ENCODE assay signal across 9 cellular contexts in genomic region chr19:1849132-1849474, GRCh38. TPM values are rescaled to one million over a fixed set of nuclear protein-coding genes. Genes with fewer than 3 reads are reported as not detected.
A peak's percentile ranks its signal among the peaks of the same experiment; 100 is the strongest.
DNase-seq lines count a peak whose midpoint lies in the region; ATAC-seq and TF ChIP-seq lines count a peak whose summit lies in the region.
"Had no signal": no experiment of that assay in that cellular context is flagged by ENCODE, and none has a peak within 500 bp of the region (broad histone marks: within the 10 kb centered on the region; RNA-seq: fewer than 3 reads in every experiment).

No MANE protein-coding gene starts in this region.

- H3K36me3 Mint-ChIP-seq in T-helper 2 cell treated with Interferon-gamma antibody and Interleukin-4, amounts not matched to agents 5 μg/mL and 100 μg/mL, for 36 hours (ENCODE audit: low read depth) = peaks cover 11% of the 10 kb centered on the region
- peaks cover 18% of the 10 kb centered on the region for H3K36me3 Mint-ChIP-seq in endothelial cell (ENCODE audit: low read depth, unreplicated experiment)
- H3K36me3 Mint-ChIP-seq in stimulated activated effector memory CD8-positive, alpha-beta T cell treated with anti-CD3 and anti-CD28 coated beads, Interleukin-12 subunit alpha, Interleukin-12 subunit beta, amount 100 ng/mL, for 72 hours = peaks cover 43% of the 10 kb centered on the region

- no peak for DNase-seq in T-helper 2 cell treated with Interferon-gamma antibody and Interleukin-4, amounts not matched to agents 5 μg/mL and 100 μg/mL, for 36 hours (ENCODE audit: low spot score)
- DNase-seq in T-helper 2 cell = no peak
- no peak for DNase-seq in SJSA1 (ENCODE audit: low read depth in 1 of 2, low spot score in 2 of 2)
- no peak for DNase-seq in endothelial cell (ENCODE audit: low spot score)
- DNase-seq in stimulated activated effector memory CD8-positive, alpha-beta T cell treated with anti-CD3 and anti-CD28 coated beads, Interleukin-12 subunit alpha, Interleukin-12 subunit beta, amount 100 ng/mL, for 72 hours (ENCODE audit: low spot score in 2 of 2) = no peak
- DNase-seq in vagina (ENCODE audit: extremely low spot score in 2 of 2) = no peak
- no peak for DNase-seq in NCI-H1105 (lab: John Stamatoyannopoulos, UW)
- DNase-seq in stimulated activated naive CD4-positive, alpha-beta T cell (lab: John Stamatoyannopoulos, UW) = no peak

- H3K9me3 Mint-ChIP-seq in T-helper 2 cell treated with Interferon-gamma antibody and Interleukin-4, amounts not matched to agents 5 μg/mL and 100 μg/mL, for 36 hours = no peaks in the 10 kb centered on the region
- no peaks in the 10 kb centered on the region for H3K9me3 Mint-ChIP-seq in endothelial cell (ENCODE audit: unreplicated experiment)
- no peaks in the 10 kb centered on the region for H3K9me3 Mint-ChIP-seq in stimulated activated effector memory CD8-positive, alpha-beta T cell treated with anti-CD3 and anti-CD28 coated beads, Interleukin-12 subunit alpha, Interleukin-12 subunit beta, amount 100 ng/mL, for 72 hours

- TF ChIP-seq CTCF in endothelial cell (IDR thresholded peaks at IDR 0.05; ENCODE audit: unreplicated experiment) (no peak), vagina (IDR thresholded peaks at IDR 0.05) (no peak)

- TF ChIP-seq POLR2A in vagina (IDR thresholded peaks at IDR 0.05) = no peak

- intact Hi-C loops in vagina (cut with DNase I) = no loop called here

- H3K27ac Mint-ChIP-seq in T-helper 2 cell treated with Interferon-gamma antibody and Interleukin-4, amounts not matched to agents 5 μg/mL and 100 μg/mL, for 36 hours = peak overlapping the region; percentile 82
- no peak overlapping the region for H3K27ac Mint-ChIP-seq in endothelial cell (ENCODE audit: unreplicated experiment)
- peak overlapping the region; percentile 97 for H3K27ac Mint-ChIP-seq in stimulated activated effector memory CD8-positive, alpha-beta T cell treated with anti-CD3 and anti-CD28 coated beads, Interleukin-12 subunit alpha, Interleukin-12 subunit beta, amount 100 ng/mL, for 72 hours

- peaks cover 24% of the 10 kb centered on the region for H3K4me1 ChIP-seq in SJSA1 (replicated peaks)
- peaks cover 63% of the 10 kb centered on the region for H3K4me1 ChIP-seq in vagina

- H3K27ac ChIP-seq in SJSA1 (no peak overlapping the region), vagina (no peak overlapping the region)

- peaks cover 46% of the 10 kb centered on the region for H3K36me3 ChIP-seq in SJSA1
- no peaks in the 10 kb centered on the region for H3K36me3 ChIP-seq in vagina

- no peaks in the 10 kb centered on the region for H3K27me3 ChIP-seq in SJSA1 (replicated peaks)
- H3K27me3 ChIP-seq in vagina = no peaks in the 10 kb centered on the region
- H3K27me3 ChIP-seq: tibial nerve had no signal

- ATAC-seq in stimulated activated effector memory CD8-positive, alpha-beta T cell treated with anti-CD3 and anti-CD28 coated beads, Interleukin-12 subunit alpha, Interleukin-12 subunit beta, amount 100 ng/mL, for 72 hours = no peak

- H3K4me3 ChIP-seq in SJSA1 = peak overlapping the region; percentile 92; the same call in 1 of the 2 replicates
- H3K4me3 ChIP-seq in vagina = no peak overlapping the region

- H3K27me3 Mint-ChIP-seq in T-helper 2 cell treated with Interferon-gamma antibody and Interleukin-4, amounts not matched to agents 5 μg/mL and 100 μg/mL, for 36 hours (ENCODE audit: low read depth) = no peaks in the 10 kb centered on the region
- peaks cover 40% of the 10 kb centered on the region for H3K27me3 Mint-ChIP-seq in endothelial cell (ENCODE audit: unreplicated experiment)

- H3K9me3 ChIP-seq in SJSA1 (replicated peaks) = no peaks in the 10 kb centered on the region
- H3K9me3 ChIP-seq in vagina = no peaks in the 10 kb centered on the region
- H3K9me3 ChIP-seq: tibial nerve had no signal

- peak overlapping the region; percentile 61 for H3K4me3 Mint-ChIP-seq in T-helper 2 cell treated with Interferon-gamma antibody and Interleukin-4, amounts not matched to agents 5 μg/mL and 100 μg/mL, for 36 hours
- peak overlapping the region; percentile 90 for H3K4me3 Mint-ChIP-seq in endothelial cell (ENCODE audit: unreplicated experiment)
- H3K4me3 Mint-ChIP-seq in stimulated activated effector memory CD8-positive, alpha-beta T cell treated with anti-CD3 and anti-CD28 coated beads, Interleukin-12 subunit alpha, Interleukin-12 subunit beta, amount 100 ng/mL, for 72 hours = peak overlapping the region; percentile 86

- peaks cover 32% of the 10 kb centered on the region for H3K4me1 Mint-ChIP-seq in T-helper 2 cell treated with Interferon-gamma antibody and Interleukin-4, amounts not matched to agents 5 μg/mL and 100 μg/mL, for 36 hours (ENCODE audit: low read depth)
- H3K4me1 Mint-ChIP-seq in endothelial cell (ENCODE audit: unreplicated experiment) = peaks cover 14% of the 10 kb centered on the region
- peaks cover 54% of the 10 kb centered on the region for H3K4me1 Mint-ChIP-seq in stimulated activated effector memory CD8-positive, alpha-beta T cell treated with anti-CD3 and anti-CD28 coated beads, Interleukin-12 subunit alpha, Interleukin-12 subunit beta, amount 100 ng/mL, for 72 hours

RNA-seq across cellular contexts. Expression of gene REXO1, which starts 0.8 kb away (rescaled TPM):
- total RNA-seq in SJSA1 (2014; rRNA removed; shearing (Covaris generic)) = 14.1 and 36.2 TPM in 2 replicates
- total RNA-seq in endothelial cell (ENCODE audit: unreplicated experiment) = 48.1 TPM
- 19.9 TPM for total RNA-seq in vagina

RNA-seq across cellular contexts. Expression of gene KLF16, which starts 14.3 kb away (rescaled TPM):
- 5.6 and 8.7 TPM in 2 replicates for total RNA-seq in SJSA1 (2014; rRNA removed; shearing (Covaris generic))
- total RNA-seq in endothelial cell (ENCODE audit: unreplicated experiment) (19.9 TPM), vagina (7.6 TPM)

RNA-seq across cellular contexts. Expression of gene ABHD17A, which starts 36.2 kb away (rescaled TPM):
- total RNA-seq in SJSA1 (2014; rRNA removed; shearing (Covaris generic)) = 91.9 and 101 TPM in 2 replicates
- total RNA-seq in endothelial cell (ENCODE audit: unreplicated experiment) = 283 TPM
- 83.0 TPM for total RNA-seq in vagina

RNA-seq across cellular contexts. Expression of gene ATP8B3, which starts 37.0 kb away (rescaled TPM):
- 2.7 and 3.8 TPM in 2 replicates for total RNA-seq in SJSA1 (2014; rRNA removed; shearing (Covaris generic))
- 0.69 TPM for total RNA-seq in endothelial cell (ENCODE audit: unreplicated experiment)
- total RNA-seq in vagina = 3.2 TPM

RNA-seq across cellular contexts. Expression of gene ADAT3, which starts 56.1 kb away (rescaled TPM):
- total RNA-seq in SJSA1 (2014; rRNA removed; shearing (Covaris generic)) = 2.4 and 9.1 TPM in 2 replicates
- total RNA-seq in endothelial cell (ENCODE audit: unreplicated experiment) (10.5 TPM), vagina (5.2 TPM)
